8 cellular contexts compared by ENCODE assay signal in genomic region chr1:8985915-8986813, GRCh38. TPM values are rescaled to one million over a fixed set of nuclear protein-coding genes. Genes with fewer than 3 reads are reported as not detected.
DNase-seq lines count a peak whose midpoint lies in the region; ATAC-seq and TF ChIP-seq lines count a peak whose summit lies in the region.
"Had no signal": no experiment of that assay in that cellular context is flagged by ENCODE, and none has a peak within 500 bp of the region (broad histone marks: within the 10 kb centered on the region; RNA-seq: fewer than 3 reads in every experiment).

No MANE protein-coding gene starts in this region.

- H3K9ac ChIP-seq in rectal smooth muscle tissue (ENCODE audit: low read length) = no peak overlapping the region

- TF ChIP-seq CTCF in HEK293 (tag by site-specific recombination; IDR thresholded peaks at IDR 0.05) (no peak), gastroesophageal sphincter (IDR thresholded peaks at IDR 0.05) (no peak)

- TF ChIP-seq EP300 in gastroesophageal sphincter (IDR thresholded peaks at IDR 0.05) = no peak

- no peak overlapping the region for H3K4me3 ChIP-seq in HEK293 (ENCODE audit: low read depth, low read length)
- no peak overlapping the region for H3K4me3 ChIP-seq in gastroesophageal sphincter
- no peak overlapping the region for H3K4me3 ChIP-seq in rectal smooth muscle tissue (ENCODE audit: low read length)
- H3K4me3 ChIP-seq: SK-N-MC had no signal

- ATAC-seq in T-helper 17 cell (no peak), gastroesophageal sphincter (peak; percentile 91), HG02973 (IDR thresholded peaks at IDR 0.05; ENCODE audit: unreplicated experiment) (no peak), GM21717 (IDR thresholded peaks at IDR 0.05; ENCODE audit: unreplicated experiment) (no peak)

- H3K36me3 ChIP-seq in HEK293 (ENCODE audit: control insufficient read depth in 2 of 2, insufficient read depth in 1 of 2, low read length in 2 of 2) (no peaks in the 10 kb centered on the region), gastroesophageal sphincter (no peaks in the 10 kb centered on the region), rectal smooth muscle tissue (ENCODE audit: control insufficient read depth, insufficient read depth, low read length) (no peaks in the 10 kb centered on the region)

- H3K27ac Mint-ChIP-seq in T-helper 17 cell = peak overlapping the region; percentile 94

- DNase-seq in T-helper 17 cell (no peak), NCI-H82 (lab: John Stamatoyannopoulos, UW) (no peak)

- WGBS in gastroesophageal sphincter (ENCODE audit: low coverage in 1 of 2), 2 donors = 27 to 67% methylated on average over 6 to 7 of the region's 14 CpGs

- peaks cover 23% of the 10 kb centered on the region for H3K4me1 Mint-ChIP-seq in T-helper 17 cell

- H3K4me3 Mint-ChIP-seq in T-helper 17 cell = peak overlapping the region; percentile 73

- H3K4me1 ChIP-seq in HEK293 (ENCODE audit: control insufficient read depth, insufficient read depth, low read length) = no peaks in the 10 kb centered on the region
- peaks cover 0 to 33% (median 0%) of the 10 kb centered on the region in 3 donors for H3K4me1 ChIP-seq in gastroesophageal sphincter
- H3K4me1 ChIP-seq in rectal smooth muscle tissue (ENCODE audit: control insufficient read depth, insufficient read depth, low read length) = peaks cover 7% of the 10 kb centered on the region

- H3K27ac ChIP-seq in HEK293 (ENCODE audit: extremely low read depth, low read depth, low read length) = no peak overlapping the region
- peak overlapping the region in 3 of 4 donors; percentile 67 to 76 (median 69) for H3K27ac ChIP-seq in gastroesophageal sphincter
- peak overlapping the region; percentile 61 for H3K27ac ChIP-seq in rectal smooth muscle tissue (ENCODE audit: low read depth, low read length)
- H3K27ac ChIP-seq: SK-N-MC had no signal

- TF ChIP-seq POLR2A in gastroesophageal sphincter (IDR thresholded peaks at IDR 0.05) = no peak

- POLR2A ChIA-PET in HEK293 (lab: Yijun Ruan, JAX) = no interaction called here

- CTCF ChIA-PET in HEK293 (lab: Yijun Ruan, JAX) = interaction anchor here (0.7 to 5.6 kb wide), 6 partner anchors 18 to 127 kb away, joined by 3 to 44 read pairs (median 6); no protein-coding TSS in a partner anchor

- H3K27me3 Mint-ChIP-seq in T-helper 17 cell = no peaks in the 10 kb centered on the region

- H3K9me3 ChIP-seq in HEK293 (ENCODE audit: control insufficient read depth, insufficient read depth, low read depth, low read length) (no peaks in the 10 kb centered on the region), T-helper 17 cell (ENCODE audit: control insufficient read depth, low read length, poor library complexity, severe bottlenecking) (no peaks in the 10 kb centered on the region), gastroesophageal sphincter (no peaks in the 10 kb centered on the region)

- H3K27me3 ChIP-seq in gastroesophageal sphincter (no peaks in the 10 kb centered on the region), rectal smooth muscle tissue (ENCODE audit: control insufficient read depth, insufficient read depth, low read length) (no peaks in the 10 kb centered on the region)

- no peaks in the 10 kb centered on the region for H3K36me3 Mint-ChIP-seq in T-helper 17 cell (ENCODE audit: low read depth)

TF ChIP-seq in HEK293, 187 proteins besides CTCF, POLR2A, EP300 and RAD21:
- TF ChIP-seq ZNF223 (tag by site-specific recombination; IDR thresholded peaks at IDR 0.05) = no peak
- TF ChIP-seq ZNF16 (tag by site-specific recombination; IDR thresholded peaks at IDR 0.05; ENCODE audit: low read depth) = no peak
- TF ChIP-seq ZNF121 (tag by site-specific recombination; IDR thresholded peaks at IDR 0.05) = peak; percentile 94
- TF ChIP-seq ZNF473 (tag by site-specific recombination; IDR thresholded peaks at IDR 0.05) = no peak
- TF ChIP-seq GLIS1 (tag by site-specific recombination; IDR thresholded peaks at IDR 0.05) = no peak
- TF ChIP-seq ZNF777 (tag by site-specific recombination; IDR thresholded peaks at IDR 0.05; ENCODE audit: borderline replicate concordance) = no peak
TF ChIP-seq in HEK293: peak in this region for 1.

RNA-seq across cellular contexts. Expression of gene SLC2A7, which starts 40.1 kb away (rescaled TPM):
- total RNA-seq in T-helper 17 cell = not detected
- total RNA-seq in gastroesophageal sphincter = under 1 TPM in 1 of 4 donors, not detected in 3; 0.27 TPM

RNA-seq across cellular contexts. Expression of gene CA6, which starts 40.5 kb away (rescaled TPM):
- 1 to 10 TPM in 1 of 2 donors, not detected in 1; 1.6 TPM for total RNA-seq in T-helper 17 cell
- total RNA-seq in gastroesophageal sphincter = not detected
